Comparison of ENCODE assay signal across 8 cellular contexts in the genomic region with DNA sequence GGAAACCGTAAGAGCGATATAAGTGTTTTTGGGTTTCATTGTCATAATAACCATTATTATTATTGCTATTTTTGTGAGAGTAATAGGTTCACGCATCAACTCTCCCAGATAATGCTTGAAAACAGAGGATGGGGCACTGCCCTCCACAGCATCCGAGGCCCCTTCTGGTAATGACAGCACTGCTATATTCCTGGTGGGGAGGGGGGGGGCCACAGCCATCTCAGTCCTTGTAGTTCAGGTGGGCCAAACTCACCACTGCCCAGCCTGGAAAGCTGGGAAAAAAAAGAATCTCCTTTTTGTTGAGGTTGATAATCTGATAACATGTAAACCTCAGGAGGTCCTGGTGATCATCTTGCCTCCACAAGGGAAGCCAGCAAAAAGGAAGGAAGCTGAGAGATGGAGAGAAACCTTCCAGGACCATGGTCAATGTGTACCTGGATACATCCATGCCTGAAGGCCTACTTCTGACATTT. TPM values are rescaled to one million over a fixed set of nuclear protein-coding genes. Genes with fewer than 3 reads are reported as not detected.
DNase-seq lines count a peak whose midpoint lies in the region; ATAC-seq and TF ChIP-seq lines count a peak whose summit lies in the region.

No MANE protein-coding gene starts in this region.

- TF ChIP-seq CTCF in AG04449 (IDR thresholded peaks at IDR 0.05; ENCODE audit: insufficient read depth, low read length, missing control alignments) = no peak
- no peak for TF ChIP-seq CTCF in GM13977 (IDR thresholded peaks at IDR 0.05; ENCODE audit: extremely low read depth, insufficient read depth, missing control alignments)

- in situ Hi-C loops in GM13977 (cut with MboI; ENCODE audit: low pct_unique_long_range_greater_than_20kb, low sequenced_read_pairs, unreplicated experiment) = no loop called here

- H3K27me3 Mint-ChIP-seq in naive thymus-derived CD4-positive, alpha-beta T cell = peaks cover 0 to 2% (median 0%) of the 10 kb centered on the region in 5 donors

- intact Hi-C loops in naive thymus-derived CD4-positive, alpha-beta T cell (cut with micrococcal nuclease) = loop anchor here (2.0 to 10.0 kb wide), 5 partner anchors 176 to 638 kb away; a partner anchor contains a TSS

- H3K27ac ChIP-seq in KOPT-K1 (ENCODE audit: low read depth, low read length, poor library complexity, severe bottlenecking) (peak overlapping the region; percentile 92), cingulate gyrus (ENCODE audit: low read depth, low read length) (peak overlapping the region; percentile 88)
- H3K27ac ChIP-seq in naive thymus-derived CD4-positive, alpha-beta T cell (ENCODE audit: low read depth, low read length) = peak overlapping the region; percentile 91

- H3K4me3 ChIP-seq in AG04449 (ENCODE audit: low read depth, low read length) = peak overlapping the region; percentile 93
- H3K4me3 ChIP-seq in naive thymus-derived CD4-positive, alpha-beta T cell (ENCODE audit: low read length) = peak overlapping the region; percentile 86

- no peaks in the 10 kb centered on the region for H3K9me3 ChIP-seq in KOPT-K1 (ENCODE audit: insufficient read depth, low read length, poor library complexity, severe bottlenecking)
- no peaks in the 10 kb centered on the region for H3K9me3 ChIP-seq in naive thymus-derived CD4-positive, alpha-beta T cell (ENCODE audit: control insufficient read depth in 2 of 3, low read length in 3 of 3)

- CTCF ChIA-PET in AG04449 (lab: Yijun Ruan, JAX) = interaction anchor here (1.2 to 3.1 kb wide), 9 partner anchors 9 to 320 kb away, joined by 3 to 18 read pairs (median 5); no protein-coding TSS in a partner anchor
- CTCF ChIA-PET in naive thymus-derived CD4-positive, alpha-beta T cell (lab: Charles Lee) = interaction anchor here (1.3 to 1.7 kb wide), 3 partner anchors 78 to 319 kb away, joined by 4 to 13 read pairs (median 6); no protein-coding TSS in a partner anchor

- DNase-seq in AG04449 (ENCODE audit: low read depth, low spot score) (no peak), SIG-M5 treated with dmso at 0.1 percent for 504 hours (lab: John Stamatoyannopoulos, UW; ENCODE audit: unreplicated experiment) (no peak), GM13977 (ENCODE audit: low spot score) (no peak), epidermal melanocyte (ENCODE audit: insufficient read length, low spot score) (no peak)
- no peak for DNase-seq in naive thymus-derived CD4-positive, alpha-beta T cell
- DNase-seq in stimulated activated CD8-positive, alpha-beta memory T cell treated with anti-CD3 and anti-CD28 coated beads, Interleukin-4, amount 100 ng/mL, for 48 hours = no peak

- no peak for ATAC-seq in naive thymus-derived CD4-positive, alpha-beta T cell

- H3K27ac Mint-ChIP-seq in naive thymus-derived CD4-positive, alpha-beta T cell = peak overlapping the region; percentile 59 to 99 (median 94)

- no peaks in the 10 kb centered on the region for H3K27me3 ChIP-seq in naive thymus-derived CD4-positive, alpha-beta T cell (ENCODE audit: control insufficient read depth in 2 of 2, insufficient read depth in 2 of 2, low read length in 2 of 2)

- peak overlapping the region; percentile 92 to 100 (median 97) for H3K4me3 Mint-ChIP-seq in naive thymus-derived CD4-positive, alpha-beta T cell

- peaks cover 0 to 5% (median 0%) of the 10 kb centered on the region in 11 donors for H3K9me3 Mint-ChIP-seq in naive thymus-derived CD4-positive, alpha-beta T cell

- H3K4me1 ChIP-seq in naive thymus-derived CD4-positive, alpha-beta T cell (ENCODE audit: control insufficient read depth in 2 of 2, insufficient read depth in 2 of 2, low read length in 2 of 2) = peaks cover 8 to 11% of the 10 kb centered on the region in 2 donors

- POLR2A ChIA-PET in AG04449 (lab: Yijun Ruan, JAX) = interaction anchor here (1.0 kb wide), 1 partner anchor 67 kb away, joined by 3 read pairs; a partner anchor contains a TSS
- POLR2A ChIA-PET in naive thymus-derived CD4-positive, alpha-beta T cell (lab: Charles Lee) = interaction anchor here (0.7 to 4.1 kb wide), 6 partner anchors 28 to 635 kb away, joined by 3 to 30 read pairs (median 5); a partner anchor contains a TSS

- H3K4me1 Mint-ChIP-seq in naive thymus-derived CD4-positive, alpha-beta T cell = peaks cover 11 to 23% (median 16%) of the 10 kb centered on the region in 7 donors

- H3K36me3 Mint-ChIP-seq in naive thymus-derived CD4-positive, alpha-beta T cell = peaks cover 0 to 6% (median 0%) of the 10 kb centered on the region in 5 donors

- peaks cover 17% of the 10 kb centered on the region for H3K36me3 ChIP-seq in KOPT-K1 (ENCODE audit: insufficient read depth, low read length)
- H3K36me3 ChIP-seq in naive thymus-derived CD4-positive, alpha-beta T cell (ENCODE audit: control insufficient read depth in 2 of 3, insufficient read depth in 3 of 3, low read length in 3 of 3) = peaks cover 0 to 6% (median 0%) of the 10 kb centered on the region in 3 experiments

RNA-seq across cellular contexts. Expression of a gene that starts 0.7 kb away (rescaled TPM):
- total RNA-seq in naive thymus-derived CD4-positive, alpha-beta T cell = 1 to 10 TPM; 1.3 to 8.6 (median 2.6) TPM
- 1 to 10 TPM; 3.6 to 5.3 TPM for polyA plus RNA-seq in naive thymus-derived CD4-positive, alpha-beta T cell
